1 cellular context compared by ENCODE assay signal in the genomic region with DNA sequence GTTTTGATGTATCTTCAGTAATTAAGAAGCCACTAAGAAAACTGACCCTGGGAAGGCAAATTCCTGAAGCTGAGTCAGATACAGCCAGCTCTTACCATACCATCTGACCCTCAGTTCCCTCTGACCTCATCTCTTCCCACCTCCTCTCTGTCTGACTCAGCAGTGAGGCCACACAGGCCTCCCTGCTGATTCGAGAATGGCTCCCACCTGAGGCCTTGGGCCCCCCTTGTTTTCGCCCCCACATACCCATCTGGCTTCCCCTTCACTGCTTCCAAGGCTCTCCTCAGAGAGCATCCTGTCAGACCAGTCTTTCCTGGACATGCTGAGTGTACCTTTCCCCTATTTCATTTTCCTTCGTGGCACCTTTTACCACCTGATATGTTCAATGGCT.
TF ChIP-seq lines count a peak whose summit lies in the region.

No MANE protein-coding gene starts in this region.

TF ChIP-seq in K562, 482 proteins besides CTCF, POLR2A, EP300 and RAD21 (continued from another document):
- TF ChIP-seq ZNF780A (CRISPR knock-in tag; IDR thresholded peaks at IDR 0.05), result no peak
- TF ChIP-seq TCF7 (IDR thresholded peaks at IDR 0.05; ENCODE audit: borderline replicate concordance), result no peak
- TF ChIP-seq ZNF224 (CRISPR knock-in tag; IDR thresholded peaks at IDR 0.05), result no peak
- no peak for TF ChIP-seq SLC30A9 (CRISPR knock-in tag; IDR thresholded peaks at IDR 0.05)
- no peak for TF ChIP-seq ZNF124 (CRISPR knock-in tag; IDR thresholded peaks at IDR 0.05)
- peak in 1 of 2 experiments; percentile 14; a peak in 1 of 4 replicates for TF ChIP-seq TRIM24 (IDR thresholded peaks at IDR 0.05)
- no peak for TF ChIP-seq NONO (IDR thresholded peaks at IDR 0.05; ENCODE audit: low read depth in 2 of 2, low read length in 1 of 2)
- TF ChIP-seq C11orf30 (IDR thresholded peaks at IDR 0.05; ENCODE audit: low read depth), result peak; percentile 74
- no peak for TF ChIP-seq NR3C1 (CRISPR knock-in tag; IDR thresholded peaks at IDR 0.05)
- TF ChIP-seq RFX7 (CRISPR knock-in tag; IDR thresholded peaks at IDR 0.05), result no peak
TF ChIP-seq in K562: peak in this region for 44.
